In the genomic region with DNA sequence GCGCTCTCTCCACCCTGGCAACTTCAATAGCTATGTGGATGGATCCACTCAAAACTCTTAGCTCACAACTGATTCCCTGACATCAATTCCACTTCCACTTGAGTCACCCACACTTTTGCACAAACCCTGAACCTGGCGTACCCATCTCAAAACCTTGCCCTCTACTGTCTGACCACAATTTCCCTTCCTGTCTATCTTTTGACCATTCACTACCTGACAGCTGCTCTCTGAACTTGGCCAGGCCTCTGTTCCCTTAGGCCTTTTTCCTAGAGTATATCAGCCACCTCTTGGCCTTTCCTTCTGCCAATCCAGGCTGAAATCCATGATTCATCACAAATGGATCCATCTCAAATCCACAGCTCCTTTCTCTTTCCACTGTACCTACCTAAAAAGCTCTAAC, we compare ENCODE assay signal across 20 cellular contexts.
"Had no signal": no experiment of that assay in that cellular context is flagged by ENCODE, and none has a peak within 500 bp of the region (broad histone marks: within the 10 kb centered on the region; RNA-seq: fewer than 3 reads in every experiment).

No MANE protein-coding gene starts in this region.

- H3K4me1 ChIP-seq: prostate gland had no signal

- H3K27ac Mint-ChIP-seq: activated naive CD4-positive, alpha-beta T cell treated with anti-CD3 and anti-CD28 coated beads, Interleukin-2, amount 10 ng/mL, durations not matched to agents 7 days and 5 days; activated naive CD8-positive, alpha-beta T cell treated with anti-CD3 and anti-CD28 coated beads, Interleukin-2, amount 50 U/mL, for 24 hours; stimulated activated naive CD8-positive, alpha-beta T cell treated with anti-CD3 and anti-CD28 coated beads, Interleukin-15, Interleukin-2, amounts not matched to agents 100 ng/mL and 50 ng/mL, for 24 hours; T-helper 1 cell treated with Interleukin-12 subunit alpha and Interleukin-12 subunit beta and Interleukin-4 antibody, amounts not matched to agents 30 μg/mL and 1 μg/mL, for 36 hours had no signal

- ATAC-seq: activated CD4-positive, CD25-positive, alpha-beta regulatory T cell treated with anti-CD3 and anti-CD28 coated beads, Interleukin-2, amount 50 U/mL, for 24 hours; activated naive CD8-positive, alpha-beta T cell treated with anti-CD3 and anti-CD28 coated beads, Interleukin-2, amount 50 U/mL, for 24 hours; activated T-cell treated with anti-CD3 and anti-CD28 coated beads, Interleukin-2, amount 50 U/mL, for 4 hours had no signal

- H3K27me3 ChIP-seq: right atrium auricular region had no signal

- H3K9me3 Mint-ChIP-seq: activated naive CD4-positive, alpha-beta T cell treated with anti-CD3 and anti-CD28 coated beads, Interleukin-2, amount 10 ng/mL, durations not matched to agents 7 days and 5 days; activated naive CD8-positive, alpha-beta T cell treated with anti-CD3 and anti-CD28 coated beads, Interleukin-2, amount 50 U/mL, for 24 hours; activated T-cell treated with anti-CD3 and anti-CD28 coated beads, Interleukin-2, amount 50 U/mL, for 4 hours; stimulated activated naive CD8-positive, alpha-beta T cell treated with anti-CD3 and anti-CD28 coated beads, Interleukin-15, Interleukin-2, amounts not matched to agents 100 ng/mL and 50 ng/mL, for 24 hours; T-helper 1 cell treated with Interleukin-12 subunit alpha and Interleukin-12 subunit beta and Interleukin-4 antibody, amounts not matched to agents 30 μg/mL and 1 μg/mL, for 36 hours had no signal

- H3K27me3 Mint-ChIP-seq: stimulated activated naive CD8-positive, alpha-beta T cell treated with anti-CD3 and anti-CD28 coated beads, Interleukin-15, Interleukin-2, amounts not matched to agents 100 ng/mL and 50 ng/mL, for 24 hours had no signal

- H3K4me3 ChIP-seq: lung, prostate gland, right atrium auricular region, skin epidermis, thoracic aorta had no signal

- H3K36me3 ChIP-seq: prostate gland, right atrium auricular region, thoracic aorta had no signal

- H3K27ac ChIP-seq: prostate gland, right atrium auricular region, skin epidermis had no signal

- H3K9me3 ChIP-seq: prostate gland, right atrium auricular region, thoracic aorta had no signal

- H3K4me3 Mint-ChIP-seq: activated naive CD4-positive, alpha-beta T cell treated with anti-CD3 and anti-CD28 coated beads, Interleukin-2, amount 10 ng/mL, durations not matched to agents 7 days and 5 days; activated naive CD8-positive, alpha-beta T cell treated with anti-CD3 and anti-CD28 coated beads, Interleukin-2, amount 50 U/mL, for 24 hours; activated T-cell treated with anti-CD3 and anti-CD28 coated beads, Interleukin-2, amount 50 U/mL, for 4 hours; stimulated activated naive CD8-positive, alpha-beta T cell treated with anti-CD3 and anti-CD28 coated beads, Interleukin-15, Interleukin-2, amounts not matched to agents 100 ng/mL and 50 ng/mL, for 24 hours; T-helper 1 cell treated with Interleukin-12 subunit alpha and Interleukin-12 subunit beta and Interleukin-4 antibody, amounts not matched to agents 30 μg/mL and 1 μg/mL, for 36 hours had no signal

- H3K36me3 Mint-ChIP-seq: activated naive CD4-positive, alpha-beta T cell treated with anti-CD3 and anti-CD28 coated beads, Interleukin-2, amount 10 ng/mL, durations not matched to agents 7 days and 5 days had no signal

- H3K4me1 Mint-ChIP-seq: activated naive CD4-positive, alpha-beta T cell treated with anti-CD3 and anti-CD28 coated beads, Interleukin-2, amount 10 ng/mL, durations not matched to agents 7 days and 5 days; activated naive CD8-positive, alpha-beta T cell treated with anti-CD3 and anti-CD28 coated beads, Interleukin-2, amount 50 U/mL, for 24 hours had no signal

- DNase-seq: activated CD4-positive, alpha-beta T cell treated with anti-CD3 and anti-CD28 coated beads, Interleukin-2, amount 50 U/mL, for 1 hour; activated CD8-positive, alpha-beta memory T cell treated with anti-CD3 and anti-CD28 coated beads, Interleukin-2, amount 50 U/mL, for 4 hours; activated effector memory CD4-positive, alpha-beta T cell treated with Interleukin-2 at 50 U/mL for 16 hours; activated naive CD4-positive, alpha-beta T cell treated with anti-CD3 and anti-CD28 coated beads, Interleukin-2, amount 10 ng/mL, durations not matched to agents 7 days and 5 days; activated naive CD8-positive, alpha-beta T cell treated with anti-CD3 and anti-CD28 coated beads, Interleukin-2, amount 50 U/mL, for 24 hours; activated T-cell treated with anti-CD3 and anti-CD28 coated beads, Interleukin-2, amount 50 U/mL, for 4 hours; anterior cingulate cortex; cortex of kidney; hippocampal formation; occipital lobe; stimulated activated CD4-positive, alpha-beta T cell treated with anti-CD3 and anti-CD28 coated beads, Interleukin-15, amount 100 ng/mL, for 24 hours; stimulated activated CD4-positive, alpha-beta T cell treated with anti-CD3 and anti-CD28 coated beads, Interleukin-2, amount 100 ng/mL, for 48 hours had no signal
